ENCODE assay signal across 11 cellular contexts in genomic region chr3:170751083-170751893, GRCh38.
DNase-seq lines count a peak whose midpoint lies in the region; ATAC-seq, FAIRE-seq and TF ChIP-seq lines count a peak whose summit lies in the region.
"Had no signal": no experiment of that assay in that cellular context is flagged by ENCODE, and none has a peak within 500 bp of the region (broad histone marks: within the 10 kb centered on the region; RNA-seq: fewer than 3 reads in every experiment).

No MANE protein-coding gene starts in this region.

- DNase-seq in A549 (ENCODE audit: low read depth in 1 of 2, low spot score in 1 of 2) (peak; percentile 9 to 45), HS-5 (ENCODE audit: low read depth) (peak; percentile 100), MCF 10A (ENCODE audit: unreplicated experiment) (peak; percentile 93), left lung (no peak), NOMO-1 (lab: John Stamatoyannopoulos, UW; ENCODE audit: unreplicated experiment in 2 of 2) (no peak), KG1 (lab: John Stamatoyannopoulos, UW) (no peak), CD14-positive monocyte (ENCODE audit: low spot score) (no peak)
- no peak for DNase-seq in activated naive CD4-positive, alpha-beta T cell treated with anti-CD3 and anti-CD28 coated beads, Interleukin-2, amount 50 U/mL, for 72 hours (ENCODE audit: low spot score in 2 of 2)
- DNase-seq: CD8-positive, alpha-beta memory T cell; NCI-H510A had no signal

- H3K4me3 ChIP-seq in A549 = no peak overlapping the region
- no peak overlapping the region for H3K4me3 ChIP-seq in left lung
- H3K4me3 ChIP-seq: HAP-1 had no signal

- WGBS in A549 (ENCODE audit: missing lambda C conversion rate) = 43% methylated on average over 2 of the region's 2 CpGs

- H3K4me2 ChIP-seq in A549 = peak overlapping the region; percentile 66

- no peak for TF ChIP-seq RAD21 in A549 (conservative IDR thresholded peaks at IDR 0.05 in 1 of 2, IDR thresholded peaks at IDR 0.05 in 1 of 2)

- peak overlapping the region; percentile 65 to 78 for H3K27ac ChIP-seq in A549
- H3K27ac ChIP-seq in left lung = no peak overlapping the region

- no peaks in the 10 kb centered on the region for H3K27me3 ChIP-seq in left lung

- TF ChIP-seq CTCF in A549 (IDR thresholded peaks at IDR 0.05) = no peak
- TF ChIP-seq CTCF in MCF 10A (IDR thresholded peaks at IDR 0.05; ENCODE audit: unreplicated experiment) = no peak
- no peak for TF ChIP-seq CTCF in left lung (IDR thresholded peaks at IDR 0.05)
- TF ChIP-seq CTCF in CD14-positive monocyte (IDR thresholded peaks at IDR 0.05) = no peak

- POLR2A ChIA-PET in A549 (lab: Yijun Ruan, JAX) (no interaction called here), MCF 10A (lab: Yijun Ruan, JAX) (interaction anchor here (0.6 to 3.2 kb wide), 7 partner anchors 9 to 558 kb away, joined by 3 to 22 read pairs (median 7); no protein-coding TSS in a partner anchor)

- H3K27me3 Mint-ChIP-seq in MCF 10A (ENCODE audit: insufficient read depth, unreplicated experiment) (no peaks in the 10 kb centered on the region), CD14-positive monocyte (ENCODE audit: low read depth in 3 of 3) (peaks cover 5 to 7% (median 5%) of the 10 kb centered on the region in 3 donors)

- peaks cover 22% of the 10 kb centered on the region for H3K9me3 Mint-ChIP-seq in MCF 10A (ENCODE audit: unreplicated experiment)
- H3K9me3 Mint-ChIP-seq in activated naive CD4-positive, alpha-beta T cell treated with anti-CD3 and anti-CD28 coated beads, Interleukin-2, amount 50 U/mL, for 72 hours = no peaks in the 10 kb centered on the region
- peaks cover 0 to 7% (median 0%) of the 10 kb centered on the region in 7 donors for H3K9me3 Mint-ChIP-seq in CD14-positive monocyte

- H3K9me3 ChIP-seq in A549 (no peaks in the 10 kb centered on the region), left lung (no peaks in the 10 kb centered on the region)
- H3K9me3 ChIP-seq: HAP-1 had no signal

- H3K36me3 Mint-ChIP-seq in MCF 10A (ENCODE audit: insufficient read depth, unreplicated experiment) = peaks cover 7% of the 10 kb centered on the region
- no peaks in the 10 kb centered on the region for H3K36me3 Mint-ChIP-seq in activated naive CD4-positive, alpha-beta T cell treated with anti-CD3 and anti-CD28 coated beads, Interleukin-2, amount 50 U/mL, for 72 hours
- no peaks in the 10 kb centered on the region for H3K36me3 Mint-ChIP-seq in CD14-positive monocyte
- H3K36me3 Mint-ChIP-seq: CD8-positive, alpha-beta memory T cell had no signal

- H3K27ac Mint-ChIP-seq in MCF 10A (ENCODE audit: low read depth, unreplicated experiment) = peak overlapping the region; percentile 59
- no peak overlapping the region for H3K27ac Mint-ChIP-seq in activated naive CD4-positive, alpha-beta T cell treated with anti-CD3 and anti-CD28 coated beads, Interleukin-2, amount 50 U/mL, for 72 hours
- no peak overlapping the region for H3K27ac Mint-ChIP-seq in CD14-positive monocyte
- H3K27ac Mint-ChIP-seq: CD8-positive, alpha-beta memory T cell had no signal

- no TSS peak for BruUV-seq in MCF 10A (replicated peaks; lab: Mats Ljungman, UMichigan)

- H3K36me3 ChIP-seq in left lung = no peaks in the 10 kb centered on the region
- H3K36me3 ChIP-seq: HAP-1 had no signal

- no peak for FAIRE-seq in A549 (lab: Jason Lieb, UNC)

- peaks cover 66% of the 10 kb centered on the region for H3K4me1 Mint-ChIP-seq in MCF 10A (ENCODE audit: insufficient read depth, unreplicated experiment)
- H3K4me1 Mint-ChIP-seq in CD14-positive monocyte = no peaks in the 10 kb centered on the region
- H3K4me1 Mint-ChIP-seq: CD8-positive, alpha-beta memory T cell had no signal

- TF ChIP-seq EP300 in A549 (IDR thresholded peaks at IDR 0.05) = no peak

- TF ChIP-seq POLR2A in A549 (IDR thresholded peaks at IDR 0.05; ENCODE audit: low read length) = no peak

- intact Hi-C loops in MCF 10A (cut with micrococcal nuclease) = loop anchor here (2.0 kb wide), 1 partner anchor 60 kb away; no protein-coding TSS in a partner anchor
- intact Hi-C loops in left lung (cut with DNase I) = no loop called here
- intact Hi-C loops in CD14-positive monocyte (cut with micrococcal nuclease) = no loop called here

- H3K4me1 ChIP-seq in A549 = peaks cover 32% of the 10 kb centered on the region
- peaks cover 0 to 5% of the 10 kb centered on the region in 2 donors for H3K4me1 ChIP-seq in left lung

- CTCF ChIA-PET in A549 (lab: Yijun Ruan, JAX) = interaction anchor here (1.3 to 2.2 kb wide), 2 partner anchors 9 to 58 kb away, joined by 5 to 10 read pairs; no protein-coding TSS in a partner anchor
- CTCF ChIA-PET in MCF 10A (lab: Yijun Ruan, JAX) = interaction anchor here (0.7 to 2.4 kb wide), 4 partner anchors 28 to 62 kb away, joined by 3 to 9 read pairs (median 5); no protein-coding TSS in a partner anchor

- H3K4me3 Mint-ChIP-seq in MCF 10A (ENCODE audit: unreplicated experiment) (peak overlapping the region; percentile 16), CD14-positive monocyte (no peak overlapping the region)
- H3K4me3 Mint-ChIP-seq: CD8-positive, alpha-beta memory T cell had no signal

- peak; percentile 81 to 92 for ATAC-seq in A549
- peak; percentile 74 for ATAC-seq in left lung
- ATAC-seq in activated naive CD4-positive, alpha-beta T cell treated with anti-CD3 and anti-CD28 coated beads, Interleukin-2, amount 50 U/mL, for 72 hours = no peak

TF ChIP-seq in A549, 52 proteins besides CTCF, POLR2A, EP300 and RAD21 (continues in another document):
- TF ChIP-seq NPAS2 (CRISPR knock-in tag; IDR thresholded peaks at IDR 0.05; ENCODE audit: borderline replicate concordance) (no peak), HEYL (CRISPR knock-in tag; IDR thresholded peaks at IDR 0.05) (no peak), HDAC2 (IDR thresholded peaks at IDR 0.05) (no peak), E2F6 (IDR thresholded peaks at IDR 0.05; ENCODE audit: borderline replicate concordance, low read depth) (no peak), ZC3H11A (IDR thresholded peaks at IDR 0.05) (no peak), REST (IDR thresholded peaks at IDR 0.05) (no peak), HES2 (IDR thresholded peaks at IDR 0.05) (no peak), FOSL2 (IDR thresholded peaks at IDR 0.05) (0 out of 2 replicates have a peak, but pooled peaks have one; percentile 18), FOSL2 (CRISPR knock-in tag; IDR thresholded peaks at IDR 0.05) (peak; percentile 47; the same call in 1 of the 2 replicates), FOSB (CRISPR knock-in tag; IDR thresholded peaks at IDR 0.05) (no peak), USF2 (IDR thresholded peaks at IDR 0.05) (no peak), CEBPB (IDR thresholded peaks at IDR 0.05) (no peak), ESRRA (IDR thresholded peaks at IDR 0.05; ENCODE audit: borderline replicate concordance, low read length) (no peak), KDM1A (IDR thresholded peaks at IDR 0.05; ENCODE audit: low read depth) (no peak), KDM5A (IDR thresholded peaks at IDR 0.05) (no peak), CBX2 (IDR thresholded peaks at IDR 0.05; ENCODE audit: borderline replicate concordance, low read depth) (no peak), MAX (IDR thresholded peaks at IDR 0.05) (peak; percentile 67), ZNF302 (CRISPR knock-in tag; IDR thresholded peaks at IDR 0.05) (no peak), JUN (IDR thresholded peaks at IDR 0.05) (no peak)

Comparison
In these comparisons a context has a peak if more than half of its experiments do, and no peak if none do; other contexts are left out.
1. ATAC-seq: peak in A549 (2 of 2) and left lung (single experiment); none in activated naive CD4-positive, alpha-beta T cell treated with anti-CD3 and anti-CD28 coated beads, Interleukin-2, amount 50 U/mL, for 72 hours (0 of 2).
2. DNase-seq: peak in A549 (2 of 2), HS-5 (single experiment) and MCF 10A (single experiment); none in left lung (0 of 2), NOMO-1 (0 of 2), KG1 (single experiment), activated naive CD4-positive, alpha-beta T cell treated with anti-CD3 and anti-CD28 coated beads, Interleukin-2, amount 50 U/mL, for 72 hours (0 of 2) and CD14-positive monocyte (single experiment).
3. H3K27ac ChIP-seq: peak in A549 (2 of 2); none in left lung (0 of 2).